In the genomic region with DNA sequence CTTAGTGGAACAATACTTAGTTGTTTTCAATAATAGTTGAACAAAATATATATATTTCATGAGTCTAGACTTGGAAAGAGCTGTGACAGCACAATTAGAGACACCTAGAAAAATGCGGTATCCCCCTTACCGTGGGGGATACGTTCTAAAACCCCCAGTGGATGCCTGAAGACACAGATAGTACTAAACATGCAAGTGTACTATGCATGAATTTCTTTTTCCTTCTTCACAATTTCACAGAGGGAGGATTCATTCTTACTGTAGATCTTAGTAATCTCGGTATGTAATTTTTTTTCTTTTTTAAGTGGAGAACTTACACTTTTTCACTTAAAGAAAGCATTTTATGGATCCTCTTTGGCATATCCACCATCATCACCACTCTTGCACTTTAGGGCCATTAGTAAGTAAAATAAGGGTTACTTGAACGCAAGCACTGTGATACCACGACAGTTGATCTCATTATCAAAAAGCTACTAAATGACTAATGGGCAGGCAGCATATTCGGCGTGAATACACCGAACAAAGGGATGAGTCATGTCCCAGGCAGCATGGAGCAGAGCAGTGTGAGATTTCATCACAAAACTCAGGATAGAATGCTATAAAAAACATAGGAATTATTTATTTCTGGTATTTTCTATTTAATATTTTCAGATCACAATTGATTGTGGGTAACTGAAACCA, we compare ENCODE assay signal across 8 cellular contexts.
DNase-seq lines count a peak whose midpoint lies in the region; ATAC-seq, FAIRE-seq and TF ChIP-seq lines count a peak whose summit lies in the region.

No MANE protein-coding gene starts in this region.

- CTCF ChIA-PET in A549 (lab: Yijun Ruan, JAX) = interaction anchor here (1.3 kb wide), 1 partner anchor 501 kb away, joined by 3 read pairs; no protein-coding TSS in a partner anchor
- CTCF ChIA-PET in SK-N-SH (lab: Yijun Ruan, JAX) = interaction anchor here (0.6 kb wide), 1 partner anchor 190 kb away, joined by 3 read pairs; no protein-coding TSS in a partner anchor

- peak overlapping the region; percentile 72 for H3K4me2 ChIP-seq in A549
- H3K4me2 ChIP-seq in SK-N-SH = peak overlapping the region; percentile 74

- H3K79me2 ChIP-seq in SK-N-SH (ENCODE audit: insufficient read depth) = no peaks in the 10 kb centered on the region

- peaks cover 10% of the 10 kb centered on the region; the same call in 2 of the 3 replicates for H3K4me1 ChIP-seq in A549
- H3K4me1 ChIP-seq in SK-N-SH (ENCODE audit: control insufficient read depth in 1 of 2, insufficient read depth in 2 of 2, low read depth in 1 of 2, low read length in 1 of 2) = peaks cover 0 to 8% of the 10 kb centered on the region in 2 experiments; a peak in 2 of 4 replicates
- H3K4me1 ChIP-seq in colonic mucosa = no peaks in the 10 kb centered on the region

- TF ChIP-seq POLR2A in A549 (IDR thresholded peaks at IDR 0.05; ENCODE audit: low read length) = no peak

- peak overlapping the region; percentile 20; the same call in 1 of the 3 replicates for H3K4me3 ChIP-seq in A549
- H3K4me3 ChIP-seq in SK-N-SH (ENCODE audit: low read depth in 2 of 2, low read length in 1 of 2) = peak overlapping the region; percentile 24 to 43; a peak in 3 of 4 replicates
- no peak overlapping the region for H3K4me3 ChIP-seq in colonic mucosa

- H3K27me3 ChIP-seq in SK-N-SH (ENCODE audit: insufficient read depth) (no peaks in the 10 kb centered on the region), colonic mucosa (no peaks in the 10 kb centered on the region)

- peak overlapping the region; percentile 49 for H3K27ac Mint-ChIP-seq in stimulated activated memory B cell treated with anti-CD40 and anti-IgM and Interleukin-4, amounts not matched to agents 10 μg/mL and 1 μg/mL and 100 μg/mL, for 72 hours
- no peak overlapping the region for H3K27ac Mint-ChIP-seq in effector memory CD8-positive, alpha-beta T cell

- peak overlapping the region; percentile 57 to 69 for H3K27ac ChIP-seq in A549
- H3K27ac ChIP-seq in SK-N-SH (ENCODE audit: low read depth in 2 of 2, low read length in 1 of 2) = peak overlapping the region; percentile 68 to 79; a peak in 3 of 4 replicates
- H3K27ac ChIP-seq in colonic mucosa = no peak overlapping the region

- DNase-seq in A549 (ENCODE audit: low read depth in 1 of 2, low spot score in 1 of 2) (peak; percentile 67 to 71), SK-N-SH (no peak), fibroblast of the conjunctiva (ENCODE audit: low read depth) (peak; percentile 71), colonic mucosa (no peak)
- no peak for DNase-seq in effector memory CD8-positive, alpha-beta T cell

- H3F3A ChIP-seq in SK-N-SH (replicated peaks; ENCODE audit: insufficient read depth) = peaks cover 9% of the 10 kb centered on the region

- peak; percentile 89 for FAIRE-seq in A549 (lab: Jason Lieb, UNC)

- H3K4me3 Mint-ChIP-seq in stimulated activated memory B cell treated with anti-CD40 and anti-IgM and Interleukin-4, amounts not matched to agents 10 μg/mL and 1 μg/mL and 100 μg/mL, for 72 hours = peak overlapping the region; percentile 64
- no peak overlapping the region for H3K4me3 Mint-ChIP-seq in effector memory CD8-positive, alpha-beta T cell

- no peaks in the 10 kb centered on the region for H4K20me1 ChIP-seq in SK-N-SH (ENCODE audit: insufficient read depth)

- H2AFZ ChIP-seq in SK-N-SH (ENCODE audit: low read depth) = peak overlapping the region; percentile 95

- POLR2A ChIA-PET in A549 (lab: Yijun Ruan, JAX) (interaction anchor here (1.4 kb wide), 1 partner anchor 72 kb away, joined by 5 read pairs; a partner anchor contains a TSS), SK-N-SH (lab: Yijun Ruan, JAX) (no interaction called here)

- 34% methylated on average over 9 of the region's 9 CpGs for WGBS in A549 (ENCODE audit: missing lambda C conversion rate)
- WGBS in SK-N-SH (ENCODE audit: low lambda C conversion rate) = 31% methylated on average over 9 of the region's 9 CpGs

- H3K4me1 Mint-ChIP-seq in stimulated activated memory B cell treated with anti-CD40 and anti-IgM and Interleukin-4, amounts not matched to agents 10 μg/mL and 1 μg/mL and 100 μg/mL, for 72 hours = peaks cover 32% of the 10 kb centered on the region
- H3K4me1 Mint-ChIP-seq in effector memory CD8-positive, alpha-beta T cell (ENCODE audit: low read depth in 2 of 2) = peaks cover 2 to 4% of the 10 kb centered on the region in 2 donors

- intact Hi-C loops in colonic mucosa (cut with DNase I) = no loop called here

- TF ChIP-seq EP300 in A549 (IDR thresholded peaks at IDR 0.05) = no peak
- no peak for TF ChIP-seq EP300 in SK-N-SH (IDR thresholded peaks at IDR 0.05; ENCODE audit: borderline replicate concordance in 1 of 2, low read depth in 1 of 2, low read length in 1 of 2)

- peaks cover 13% of the 10 kb centered on the region for H3K9me3 Mint-ChIP-seq in stimulated activated memory B cell treated with anti-CD40 and anti-IgM and Interleukin-4, amounts not matched to agents 10 μg/mL and 1 μg/mL and 100 μg/mL, for 72 hours
- H3K9me3 Mint-ChIP-seq in effector memory CD8-positive, alpha-beta T cell = peaks cover 0 to 2% of the 10 kb centered on the region in 2 donors

- H3K36me3 Mint-ChIP-seq in stimulated activated memory B cell treated with anti-CD40 and anti-IgM and Interleukin-4, amounts not matched to agents 10 μg/mL and 1 μg/mL and 100 μg/mL, for 72 hours = peaks cover 4% of the 10 kb centered on the region
- H3K36me3 Mint-ChIP-seq in effector memory CD8-positive, alpha-beta T cell (ENCODE audit: insufficient read depth) = no peaks in the 10 kb centered on the region

- no peaks in the 10 kb centered on the region for H3K27me3 Mint-ChIP-seq in stimulated activated memory B cell treated with anti-CD40 and anti-IgM and Interleukin-4, amounts not matched to agents 10 μg/mL and 1 μg/mL and 100 μg/mL, for 72 hours
- peaks cover 0 to 20% of the 10 kb centered on the region in 2 donors for H3K27me3 Mint-ChIP-seq in effector memory CD8-positive, alpha-beta T cell

- peaks cover 33% of the 10 kb centered on the region for H3K9me3 ChIP-seq in A549
- H3K9me3 ChIP-seq in SK-N-SH = peaks cover 8% of the 10 kb centered on the region; the same call in 1 of the 2 replicates
- H3K9me3 ChIP-seq in colonic mucosa = peaks cover 3% of the 10 kb centered on the region

- peak; percentile 91 to 92 for ATAC-seq in A549
- ATAC-seq in GM21529 (IDR thresholded peaks at IDR 0.05; ENCODE audit: unreplicated experiment) = peak; percentile 47
- peak; percentile 78 for ATAC-seq in stimulated activated memory B cell treated with anti-CD40 and anti-IgM and Interleukin-4, amounts not matched to agents 10 μg/mL and 1 μg/mL and 100 μg/mL, for 72 hours
- ATAC-seq in GM21528 (IDR thresholded peaks at IDR 0.05; ENCODE audit: low FRiP score, unreplicated experiment) = no peak
- no peak for ATAC-seq in effector memory CD8-positive, alpha-beta T cell (replicated peaks)

- H3K36me3 ChIP-seq in SK-N-SH (replicated peaks in 1 of 2; ENCODE audit: control insufficient read depth in 1 of 2, insufficient read depth in 2 of 2, low read length in 1 of 2) = peaks cover 0 to 5% of the 10 kb centered on the region in 2 experiments
- H3K36me3 ChIP-seq in colonic mucosa = no peaks in the 10 kb centered on the region

- TF ChIP-seq CTCF in A549 (IDR thresholded peaks at IDR 0.05) (no peak), SK-N-SH (IDR thresholded peaks at IDR 0.05) (no peak), colonic mucosa (IDR thresholded peaks at IDR 0.05) (no peak)

- H3K9ac ChIP-seq in SK-N-SH (peak overlapping the region; percentile 55), colonic mucosa (ENCODE audit: low read depth in 2 of 2, low read length in 2 of 2) (no peak overlapping the region)

- no peaks in the 10 kb centered on the region for H3K9me2 ChIP-seq in SK-N-SH

- no peak for TF ChIP-seq RAD21 in A549 (conservative IDR thresholded peaks at IDR 0.05 in 1 of 2, IDR thresholded peaks at IDR 0.05 in 1 of 2)
- TF ChIP-seq RAD21 in SK-N-SH (IDR thresholded peaks at IDR 0.05; ENCODE audit: low read length) = no peak

TF ChIP-seq in A549, 52 proteins besides CTCF, POLR2A, EP300 and RAD21 (continues in another document):
- TF ChIP-seq CBX8 (IDR thresholded peaks at IDR 0.05) (no peak), JUNB (IDR thresholded peaks at IDR 0.05) (peak; percentile 35; the same call in 1 of the 2 replicates), CEBPB (IDR thresholded peaks at IDR 0.05) (peak; percentile 19 to 40; a peak in 1 of 4 replicates), HOXB13 (CRISPR knock-in tag; IDR thresholded peaks at IDR 0.05; ENCODE audit: low read depth) (no peak)
- TF ChIP-seq, protein P1, sequence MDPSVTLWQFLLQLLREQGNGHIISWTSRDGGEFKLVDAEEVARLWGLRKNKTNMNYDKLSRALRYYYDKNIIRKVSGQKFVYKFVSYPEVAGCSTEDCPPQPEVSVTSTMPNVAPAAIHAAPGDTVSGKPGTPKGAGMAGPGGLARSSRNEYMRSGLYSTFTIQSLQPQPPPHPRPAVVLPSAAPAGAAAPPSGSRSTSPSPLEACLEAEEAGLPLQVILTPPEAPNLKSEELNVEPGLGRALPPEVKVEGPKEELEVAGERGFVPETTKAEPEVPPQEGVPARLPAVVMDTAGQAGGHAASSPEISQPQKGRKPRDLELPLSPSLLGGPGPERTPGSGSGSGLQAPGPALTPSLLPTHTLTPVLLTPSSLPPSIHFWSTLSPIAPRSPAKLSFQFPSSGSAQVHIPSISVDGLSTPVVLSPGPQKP (IDR thresholded peaks at IDR 0.05; ENCODE audit: low read depth, low read length) = no peak
- TF ChIP-seq, protein P2, sequence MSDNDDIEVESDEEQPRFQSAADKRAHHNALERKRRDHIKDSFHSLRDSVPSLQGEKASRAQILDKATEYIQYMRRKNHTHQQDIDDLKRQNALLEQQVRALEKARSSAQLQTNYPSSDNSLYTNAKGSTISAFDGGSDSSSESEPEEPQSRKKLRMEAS (IDR thresholded peaks at IDR 0.05) = peak; percentile 56

TF ChIP-seq in SK-N-SH, 30 proteins besides CTCF, POLR2A, EP300 and RAD21 (continues in another document):
- TF ChIP-seq, protein P2 (IDR thresholded peaks at IDR 0.05; ENCODE audit: low read depth) = peak; percentile 57
- peak; percentile 86 for TF ChIP-seq FOSL2 (IDR thresholded peaks at IDR 0.05; ENCODE audit: borderline replicate concordance, low read depth)
- peak; percentile 26; the same call in 1 of the 2 replicates for TF ChIP-seq TAF1 (IDR thresholded peaks at IDR 0.05; ENCODE audit: borderline replicate concordance, low read depth, low read length)

Comparison
In these comparisons a context has a peak if more than half of its experiments do, and no peak if none do; other contexts are left out.
1. ATAC-seq: peak in A549 (2 of 2), GM21529 (single experiment) and stimulated activated memory B cell treated with anti-CD40 and anti-IgM and Interleukin-4, amounts not matched to agents 10 μg/mL and 1 μg/mL and 100 μg/mL, for 72 hours (single experiment); none in GM21528 (single experiment) and effector memory CD8-positive, alpha-beta T cell (single experiment).
2. DNase-seq: peak in A549 (2 of 2) and fibroblast of the conjunctiva (single experiment); none in SK-N-SH (single experiment), colonic mucosa (single experiment) and effector memory CD8-positive, alpha-beta T cell (0 of 3).